ENCODE assay signal across 8 cellular contexts in genomic region chr6:2111162-2111677, GRCh38.
A peak's percentile ranks its signal among the peaks of the same experiment; 100 is the strongest.
DNase-seq lines count a peak whose midpoint lies in the region; ATAC-seq and TF ChIP-seq lines count a peak whose summit lies in the region.

No MANE protein-coding gene starts in this region.

- H3K4me3 ChIP-seq in brain microvascular endothelial cell (ENCODE audit: low read depth, low read length) (peak overlapping the region; percentile 33), uterus (no peak overlapping the region)
- no peak overlapping the region for H3K4me3 ChIP-seq in effector memory CD4-positive, alpha-beta T cell (ENCODE audit: insufficient read depth, low read depth, low read length, poor library complexity, severe bottlenecking)

- H3K9me3 ChIP-seq in effector memory CD4-positive, alpha-beta T cell (ENCODE audit: control insufficient read depth, low read length): no peaks in the 10 kb centered on the region
- H3K9me3 ChIP-seq in uterus: no peaks in the 10 kb centered on the region

- ATAC-seq in GM18861 (IDR thresholded peaks at IDR 0.05; ENCODE audit: unreplicated experiment) (peak; percentile 46), HG03066 (IDR thresholded peaks at IDR 0.05; ENCODE audit: low read depth, unreplicated experiment) (peak; percentile 56), HG03520 (IDR thresholded peaks at IDR 0.05; ENCODE audit: unreplicated experiment) (no peak)

- no peak for TF ChIP-seq POLR2A in uterus (IDR thresholded peaks at IDR 0.05)

- no peaks in the 10 kb centered on the region for H3K27me3 ChIP-seq in brain microvascular endothelial cell (replicated peaks)
- H3K27me3 ChIP-seq in effector memory CD4-positive, alpha-beta T cell (replicated peaks; ENCODE audit: control insufficient read depth, insufficient read depth, low read length, poor library complexity, severe bottlenecking): no peaks in the 10 kb centered on the region
- no peaks in the 10 kb centered on the region for H3K27me3 ChIP-seq in uterus

- peaks cover 39% of the 10 kb centered on the region for H3K4me1 Mint-ChIP-seq in osteocyte (ENCODE audit: unreplicated experiment)

- H3K27me3 Mint-ChIP-seq in osteocyte (ENCODE audit: unreplicated experiment): no peaks in the 10 kb centered on the region

- peak overlapping the region; percentile 97 for H3K27ac Mint-ChIP-seq in osteocyte (ENCODE audit: unreplicated experiment)

- H3K36me3 ChIP-seq in brain microvascular endothelial cell (replicated peaks) (no peaks in the 10 kb centered on the region), uterus (no peaks in the 10 kb centered on the region)
- no peaks in the 10 kb centered on the region for H3K36me3 ChIP-seq in effector memory CD4-positive, alpha-beta T cell (ENCODE audit: control insufficient read depth, insufficient read depth, low read length)

- DNase-seq in brain microvascular endothelial cell: peak; percentile 63
- DNase-seq in osteocyte (ENCODE audit: extremely low spot score, unreplicated experiment): no peak
- DNase-seq in stimulated activated CD8-positive, alpha-beta memory T cell treated with anti-CD3 and anti-CD28 coated beads, Interleukin-4, amount 100 ng/mL, for 48 hours: no peak
- no peak for DNase-seq in effector memory CD4-positive, alpha-beta T cell
- DNase-seq in uterus: no peak

- in situ Hi-C loops in brain microvascular endothelial cell (cut with HindIII; ENCODE audit: low pct_ligation_motif_present, low sequenced_read_pairs): loop anchor here (25.0 kb wide), 1 partner anchor 499 kb away; the partner anchor contains the start of gene FOXC1

- no peak for TF ChIP-seq CTCF in brain microvascular endothelial cell (IDR thresholded peaks at IDR 0.05; ENCODE audit: low read depth, low read length, missing control alignments)
- TF ChIP-seq CTCF in osteocyte (IDR thresholded peaks at IDR 0.05): no peak
- no peak for TF ChIP-seq CTCF in uterus (IDR thresholded peaks at IDR 0.05)

- peak overlapping the region; percentile 70 for H3K4me3 Mint-ChIP-seq in osteocyte (ENCODE audit: unreplicated experiment)

- H3K4me1 ChIP-seq in effector memory CD4-positive, alpha-beta T cell (ENCODE audit: control insufficient read depth, insufficient read depth, low read length, poor library complexity, severe bottlenecking): peaks cover 4% of the 10 kb centered on the region
- no peaks in the 10 kb centered on the region for H3K4me1 ChIP-seq in uterus

- peaks cover 3% of the 10 kb centered on the region for H3K36me3 Mint-ChIP-seq in osteocyte (ENCODE audit: unreplicated experiment)

- H3K9me3 Mint-ChIP-seq in osteocyte (ENCODE audit: unreplicated experiment): no peaks in the 10 kb centered on the region

- H3K27ac ChIP-seq in brain microvascular endothelial cell (peak overlapping the region; percentile 77), uterus (no peak overlapping the region)
- H3K27ac ChIP-seq in effector memory CD4-positive, alpha-beta T cell (ENCODE audit: insufficient read depth, low read length, poor library complexity, severe bottlenecking): no peak overlapping the region

- intact Hi-C loops in uterus (cut with DNase I; ENCODE audit: low total_unique reads): no loop called here
